Comparison of ENCODE assay signal across 19 cellular contexts in the genomic region with DNA sequence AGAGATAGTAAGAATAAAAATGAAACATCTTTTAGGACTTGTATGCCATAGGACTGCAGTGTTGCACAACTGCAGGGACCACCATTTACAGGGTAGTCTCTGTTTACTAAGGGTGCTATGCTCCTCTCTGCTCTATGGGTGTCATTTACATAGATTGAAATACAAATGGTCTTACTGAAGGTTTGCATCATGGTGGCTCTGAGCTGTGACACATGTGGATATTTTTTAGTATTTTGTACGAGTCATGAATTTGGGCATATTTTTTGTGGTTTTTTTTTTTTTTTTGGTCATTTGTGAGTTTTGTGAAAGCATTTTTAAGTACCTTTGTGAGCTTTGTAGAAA.
"Had no signal": no experiment of that assay in that cellular context is flagged by ENCODE, and none has a peak within 500 bp of the region (broad histone marks: within the 10 kb centered on the region; RNA-seq: fewer than 3 reads in every experiment).

No MANE protein-coding gene starts in this region.

- DNase-seq: activated B cell treated with CpG ODN at 0.5 μM for 24 hours; activated CD4-positive, alpha-beta T cell treated with anti-CD3 and anti-CD28 coated beads for 48 hours; dermis blood vessel endothelial cell; effector memory CD4-positive, alpha-beta T cell; foreskin melanocyte; glutamatergic neuron; left lung; stimulated activated naive CD4-positive, alpha-beta T cell; trophoblast cell had no signal

- H3K4me3 Mint-ChIP-seq: activated B cell treated with CpG ODN at 0.5 μM for 24 hours; activated naive CD8-positive, alpha-beta T cell; activated T-helper 1 cell treated with anti-CD3 and anti-CD28 coated beads, Interleukin-12 subunit alpha, Interleukin-12 subunit beta, Interleukin-2, Interleukin-4 antibody, amounts not matched to agents 30 ng/mL and 10 ng/mL and 1 ng/mL, durations not matched to agents 14 hours and 24 hours and 36 hours; mesothelial cell of epicardium; nephron; T-helper 2 cell treated with Interferon-gamma antibody and Interleukin-4, amounts not matched to agents 5 μg/mL and 100 μg/mL, for 36 hours had no signal

- H3K4me1 ChIP-seq: left lung, vagina had no signal

- ATAC-seq: left lung had no signal

- H3K27me3 ChIP-seq: esophagus muscularis mucosa, left lung, vagina had no signal

- FAIRE-seq: bronchial epithelial cell, endothelial cell of umbilical vein, TTC549 had no signal

- H3K27ac Mint-ChIP-seq: activated B cell treated with CpG ODN at 0.5 μM for 24 hours; activated naive CD8-positive, alpha-beta T cell; activated T-helper 1 cell treated with anti-CD3 and anti-CD28 coated beads, Interleukin-12 subunit alpha, Interleukin-12 subunit beta, Interleukin-2, Interleukin-4 antibody, amounts not matched to agents 30 ng/mL and 10 ng/mL and 1 ng/mL, durations not matched to agents 14 hours and 24 hours and 36 hours; mesothelial cell of epicardium; nephron; T-helper 2 cell treated with Interferon-gamma antibody and Interleukin-4, amounts not matched to agents 5 μg/mL and 100 μg/mL, for 36 hours had no signal

- H3K36me3 ChIP-seq: left lung had no signal

- H3K27ac ChIP-seq: esophagus muscularis mucosa, left lung, vagina had no signal

- H3K9me3 ChIP-seq: esophagus muscularis mucosa, left lung, vagina had no signal

- H3K9me3 Mint-ChIP-seq: activated B cell treated with CpG ODN at 0.5 μM for 24 hours; activated T-helper 1 cell treated with anti-CD3 and anti-CD28 coated beads, Interleukin-12 subunit alpha, Interleukin-12 subunit beta, Interleukin-2, Interleukin-4 antibody, amounts not matched to agents 30 ng/mL and 10 ng/mL and 1 ng/mL, durations not matched to agents 14 hours and 24 hours and 36 hours; mesothelial cell of epicardium; nephron; T-helper 2 cell treated with Interferon-gamma antibody and Interleukin-4, amounts not matched to agents 5 μg/mL and 100 μg/mL, for 36 hours had no signal

- H3K4me1 Mint-ChIP-seq: nephron had no signal

- H3K4me3 ChIP-seq: esophagus muscularis mucosa, left lung, vagina had no signal

- H3K27me3 Mint-ChIP-seq: activated B cell treated with CpG ODN at 0.5 μM for 24 hours; activated naive CD8-positive, alpha-beta T cell had no signal
